ENCODE assay signal across 19 cellular contexts in genomic region chr11:16982809-16983208, GRCh38. TPM values are rescaled to one million over a fixed set of nuclear protein-coding genes. Genes with fewer than 3 reads are reported as not detected.
A peak's percentile ranks its signal among the peaks of the same experiment; 100 is the strongest.
DNase-seq lines count a peak whose midpoint lies in the region; ATAC-seq, FAIRE-seq and TF ChIP-seq lines count a peak whose summit lies in the region.
"Had no signal": no experiment of that assay in that cellular context is flagged by ENCODE, and none has a peak within 500 bp of the region (broad histone marks: within the 10 kb centered on the region; RNA-seq: fewer than 3 reads in every experiment).

No MANE protein-coding gene starts in this region.

- H3K4me1 ChIP-seq in HEK293 (ENCODE audit: control insufficient read depth, insufficient read depth, low read length), result peaks cover 11% of the 10 kb centered on the region
- no peaks in the 10 kb centered on the region; a peak in 2 of 5 replicates for H3K4me1 ChIP-seq in K562 (replicated peaks in 1 of 2; ENCODE audit: control insufficient read depth in 2 of 2, insufficient read depth in 2 of 2, low read length in 2 of 2)
- peaks cover 42 to 99% (median 83%) of the 10 kb centered on the region in 4 donors for H3K4me1 ChIP-seq in stomach
- H3K4me1 ChIP-seq: BE2C had no signal

- H3K27ac ChIP-seq in HEK293 (ENCODE audit: extremely low read depth, low read depth, low read length), result no peak overlapping the region
- no peak overlapping the region for H3K27ac ChIP-seq in K562 (ENCODE audit: extremely low read depth, low read depth, low read length)
- peak overlapping the region; percentile 85 to 91 (median 86) for H3K27ac ChIP-seq in stomach

- H3K27me3 ChIP-seq in K562 (ENCODE audit: control insufficient read depth in 2 of 2, insufficient read depth in 2 of 2, low read length in 2 of 2) (peaks cover 7 to 34% of the 10 kb centered on the region in 2 experiments), stomach (no peaks in the 10 kb centered on the region)
- H3K27me3 ChIP-seq: BE2C had no signal

- no peaks in the 10 kb centered on the region for H3K9me1 ChIP-seq in K562 (ENCODE audit: control insufficient read depth, insufficient read depth, low read length)

- intact Hi-C loops in K562 (cut with micrococcal nuclease), result no loop called here
- intact Hi-C loops in stomach (cut with DNase I; ENCODE audit: low total_unique reads), result no loop called here

- H4K20me1 ChIP-seq in K562 (replicated peaks; ENCODE audit: control insufficient read depth, insufficient read depth, low read length), result no peaks in the 10 kb centered on the region

- no peak overlapping the region for H3K9ac ChIP-seq in K562 (ENCODE audit: insufficient read depth in 1 of 2, low read depth in 2 of 2, low read length in 2 of 2)

- TF ChIP-seq POLR2A in K562 (conservative IDR thresholded peaks at IDR 0.05), result no peak
- TF ChIP-seq POLR2A in stomach (IDR thresholded peaks at IDR 0.05), result no peak

- no peak overlapping the region for H2AFZ ChIP-seq in K562 (ENCODE audit: low read depth, low read length)

- TF ChIP-seq EP300 in K562 (IDR thresholded peaks at IDR 0.05; ENCODE audit: low read length) (no peak), stomach (IDR thresholded peaks at IDR 0.05) (no peak)

- POLR2A ChIA-PET in HEK293 (lab: Yijun Ruan, JAX) (no interaction called here), K562 (lab: Yijun Ruan, JAX) (no interaction called here)

- DNase-seq in K562 (ENCODE audit: extremely low read depth in 1 of 4, low spot score in 3 of 4) (no peak), medulla oblongata (ENCODE audit: extremely low spot score) (peak; percentile 41), stomach (no peak), NCI-H345 treated with DMSO at 0.1 percent for 48 hours (lab: John Stamatoyannopoulos, UW; ENCODE audit: unreplicated experiment) (no peak), NCI-H748 treated with DMSO at 0.1 percent for 48 hours (lab: John Stamatoyannopoulos, UW) (no peak), NOMO-1 (lab: John Stamatoyannopoulos, UW; ENCODE audit: unreplicated experiment in 2 of 2) (no peak)
- DNase-seq: activated CD4-positive, alpha-beta T cell treated with anti-CD3 and anti-CD28 coated beads, Interleukin-2, amount 50 U/mL, for 1 hour; activated naive CD8-positive, alpha-beta T cell treated with anti-CD3 and anti-CD28 coated beads, Interleukin-2, amount 50 U/mL, for 24 hours; activated T-cell treated with anti-CD3 and anti-CD28 coated beads, Interleukin-2, amount 50 U/mL, for 24 hours; BE2C; DND-41; GOT3; mucosa of descending colon; NCI-H187; NCI-H524; PC-3 had no signal

- ATAC-seq in K562 (no peak; the same call in 2 of the 3 replicates), GM21528 (IDR thresholded peaks at IDR 0.05; ENCODE audit: low FRiP score, unreplicated experiment) (no peak)
- ATAC-seq: activated naive CD8-positive, alpha-beta T cell treated with anti-CD3 and anti-CD28 coated beads, Interleukin-2, amount 50 U/mL, for 24 hours; mucosa of descending colon; PC-3; SK-N-SH treated with all-trans-retinoic acid at 6 μM for 48 hours had no signal

- H3K9me3 ChIP-seq in HEK293 (ENCODE audit: control insufficient read depth, insufficient read depth, low read depth, low read length) (no peaks in the 10 kb centered on the region), K562 (replicated peaks; ENCODE audit: control insufficient read depth, insufficient read depth, low read depth, low read length) (no peaks in the 10 kb centered on the region), stomach (no peaks in the 10 kb centered on the region)
- H3K9me3 ChIP-seq: BE2C, mucosa of descending colon had no signal

- no peak for FAIRE-seq in K562 (lab: Jason Lieb, UNC)

- no peaks in the 10 kb centered on the region for H3K36me3 ChIP-seq in HEK293 (ENCODE audit: control insufficient read depth in 2 of 2, insufficient read depth in 1 of 2, low read length in 2 of 2)
- H3K36me3 ChIP-seq in K562 (ENCODE audit: control insufficient read depth, insufficient read depth, low read length), result no peaks in the 10 kb centered on the region
- H3K36me3 ChIP-seq in stomach, result no peaks in the 10 kb centered on the region
- H3K36me3 ChIP-seq: BE2C had no signal

- H3K4me3 ChIP-seq in HEK293 (ENCODE audit: low read depth, low read length) (no peak overlapping the region), K562 (no peak overlapping the region), stomach (no peak overlapping the region)
- H3K4me3 ChIP-seq: mucosa of descending colon had no signal

- BruUV-seq in K562 (replicated peaks; lab: Mats Ljungman, UMichigan), result no TSS peak

- no peak for TF ChIP-seq RAD21 in K562 (CRISPR knock-in tag; conservative IDR thresholded peaks at IDR 0.05 in 1 of 2, IDR thresholded peaks at IDR 0.05 in 1 of 2)

- CTCF ChIA-PET in HEK293 (lab: Yijun Ruan, JAX) (interaction anchor here (0.6 kb wide), 1 partner anchor 521 kb away, joined by 4 read pairs; no protein-coding TSS in a partner anchor), K562 (lab: Yijun Ruan, JAX; ENCODE audit: low intra/inter-chr PET ratio) (no interaction called here)

- no peak for TF ChIP-seq CTCF in HEK293 (tag by site-specific recombination; IDR thresholded peaks at IDR 0.05)
- TF ChIP-seq CTCF in K562 (IDR thresholded peaks at IDR 0.05 in 2 of 3, conservative IDR thresholded peaks at IDR 0.05 in 1 of 3; ENCODE audit: insufficient read depth in 2 of 3, low read depth in 1 of 3, low read length in 3 of 3), result no peak
- no peak for TF ChIP-seq CTCF in stomach (IDR thresholded peaks at IDR 0.05)

- 0% methylated on average over 1 of the region's 1 CpG for WGBS in K562 (ENCODE audit: insufficient coverage, low coverage, missing lambda C conversion rate)
- 42 to 78% (median 61%) methylated on average over 1 of the region's 1 CpG for WGBS in stomach, 5 donors

- no peaks in the 10 kb centered on the region for H3K79me2 ChIP-seq in K562 (ENCODE audit: control insufficient read depth, insufficient read depth, low read length)

- no peak overlapping the region for H3K4me2 ChIP-seq in K562 (ENCODE audit: insufficient read depth, low read length)

- in situ Hi-C loops in K562 (cut with MboI), result no loop called here

TF ChIP-seq in HEK293, 187 proteins besides CTCF, POLR2A, EP300 and RAD21:
- TF ChIP-seq ZNF184 (tag by site-specific recombination; IDR thresholded peaks at IDR 0.05) (no peak), ZNF596 (tag by site-specific recombination; IDR thresholded peaks at IDR 0.05) (peak; percentile 60; the same call in 1 of the 2 replicates), ZBTB17 (tag by site-specific recombination; IDR thresholded peaks at IDR 0.05) (peak; percentile 67), ZNF366 (tag by site-specific recombination; conservative IDR thresholded peaks at IDR 0.05) (0 out of 2 replicates have a peak, but pooled peaks have one; percentile 23)

TF ChIP-seq in K562, 482 proteins besides CTCF, POLR2A, EP300 and RAD21:
- TF ChIP-seq ZNF707 (CRISPR knock-in tag; conservative IDR thresholded peaks at IDR 0.05) (no peak), OTX1 (CRISPR knock-in tag; IDR thresholded peaks at IDR 0.05) (0 out of 2 replicates have a peak, but pooled peaks have one; percentile 22)

RNA-seq across cellular contexts. Expression of gene PLEKHA7, which starts 31.4 kb away (rescaled TPM):
- total RNA-seq in K562 (2011; cell fraction: chromatin; rRNA removed; ENCODE audit: low replicate concordance), result 0.32 and 1.7 TPM in 2 replicates
- total RNA-seq in K562 (2011; cell fraction: nucleolus; rRNA removed), result 0.17 and 0.39 TPM in 2 replicates
- total RNA-seq in K562 (2011; cell fraction: nucleoplasm; rRNA removed), result 0.29 and 0.53 TPM in 2 replicates
- total RNA-seq in K562 (2014; rRNA removed) (0.33 and 0.77 TPM in 2 replicates), K562 (2014; rRNA removed; fragmentation: Illumina TruSeq; extraction: Trizol) (0.18 and 0.54 TPM in 2 replicates), K562 (2015; rRNA removed; fragmentation: Illumina TruSeq; extraction: Trizol) (0.04 and 0.22 TPM in 2 replicates), K562 (2021) (0.24 and 0.51 TPM in 2 replicates), stomach (10 to 100 TPM; 31.2 to 82.3 (median 69.2) TPM)
- polyA plus RNA-seq in K562 (2011; rRNA removed) (0.06 and 0.12 TPM in 2 replicates), K562 (2014; fragmentation: Illumina TruSeq; extraction: Trizol) (0.16 and 0.47 TPM in 2 replicates), K562 (2014; fragmentation: Nextera tagmentation; extraction: Ambion mirVana) (under 1 TPM in 1 of 2 experiments, not detected in 1; 0.10 TPM), K562 (2014; rRNA removed) (0.37 and 0.53 TPM in 2 replicates), stomach (10 to 100 TPM; 12.8 to 20.5 (median 18.0) TPM)
- polyA plus RNA-seq in K562 (2011; cell fraction: cytosol; rRNA removed), result 0.03 and 0.06 TPM in 2 replicates
- 0.35 and 0.36 TPM in 2 replicates for polyA plus RNA-seq in K562 (2011; cell fraction: nucleus; rRNA removed)
- 0.17 TPM in 2 replicates for polyA plus RNA-seq in K562 (2012)
- 0.57 TPM in 1 of 2 replicates, not detected in the other for polyA minus RNA-seq in K562 (2011; rRNA and poly(A)+ RNA removed)
- not detected in 2 replicates for polyA minus RNA-seq in K562 (2011; cell fraction: cytosol; rRNA and poly(A)+ RNA removed)
- polyA minus RNA-seq in K562 (2011; cell fraction: nucleus; rRNA and poly(A)+ RNA removed), result 0.13 and 0.56 TPM in 2 replicates

Comparison
In these comparisons a context has a peak if more than half of its experiments do, and no peak if none do; other contexts are left out.
1. H3K27ac ChIP-seq: peak in stomach (5 of 5); none in HEK293 (single experiment) and K562 (single experiment).
2. RNA of gene PLEKHA7, which starts 31.4 kb away (total RNA-seq): 31.2 to 82.3 TPM in stomach; 0.04 to 1.7 TPM in K562; every median in the first group is over 10 times any median in the second.
3. Of the 44 proteins assayed by ChIP-seq in both K562 and HEK293: peak only in K562: none; only in HEK293: ZBTB17; in both: none; in neither: 43.